ENCODE assay signal across 9 cellular contexts in genomic region chr3:100634493-100635272, GRCh38. TPM values are rescaled to one million over a fixed set of nuclear protein-coding genes. Genes with fewer than 3 reads are reported as not detected.
DNase-seq lines count a peak whose midpoint lies in the region; ATAC-seq and TF ChIP-seq lines count a peak whose summit lies in the region.
"Had no signal": no experiment of that assay in that cellular context is flagged by ENCODE, and none has a peak within 500 bp of the region (broad histone marks: within the 10 kb centered on the region; RNA-seq: fewer than 3 reads in every experiment).

No MANE protein-coding gene starts in this region.

- no peaks in the 10 kb centered on the region for H3K27me3 ChIP-seq in right lobe of liver

- intact Hi-C loops in activated T-helper 2 cell treated with anti-CD3 and anti-CD28 coated beads, Interferon-gamma antibody, Interleukin-2, Interleukin-4, amounts not matched to agents 10 μg/mL and 5 μg/mL and 100 μg/mL, durations not matched to agents 14 hours and 24 hours and 36 hours (cut with micrococcal nuclease) = loop anchor here (5.0 kb wide), 1 partner anchor 172 kb away; no protein-coding TSS in a partner anchor
- intact Hi-C loops in right lobe of liver (cut with DNase I) = no loop called here

- no peak overlapping the region for H3K4me3 Mint-ChIP-seq in activated T-helper 2 cell treated with anti-CD3 and anti-CD28 coated beads, Interferon-gamma antibody, Interleukin-2, Interleukin-4, amounts not matched to agents 10 μg/mL and 5 μg/mL and 100 μg/mL, durations not matched to agents 14 hours and 24 hours and 36 hours (ENCODE audit: low read depth)
- H3K4me3 Mint-ChIP-seq: CD4-positive, alpha-beta T cell had no signal

- no peak for TF ChIP-seq POLR2A in right lobe of liver (IDR thresholded peaks at IDR 0.05)

- H3K4me1 Mint-ChIP-seq in activated T-helper 2 cell treated with anti-CD3 and anti-CD28 coated beads, Interferon-gamma antibody, Interleukin-2, Interleukin-4, amounts not matched to agents 10 μg/mL and 5 μg/mL and 100 μg/mL, durations not matched to agents 14 hours and 24 hours and 36 hours (ENCODE audit: low read depth) = peaks cover 14% of the 10 kb centered on the region

- H3K9me3 Mint-ChIP-seq in activated T-helper 2 cell treated with anti-CD3 and anti-CD28 coated beads, Interferon-gamma antibody, Interleukin-2, Interleukin-4, amounts not matched to agents 10 μg/mL and 5 μg/mL and 100 μg/mL, durations not matched to agents 14 hours and 24 hours and 36 hours = no peaks in the 10 kb centered on the region
- H3K9me3 Mint-ChIP-seq: CD4-positive, alpha-beta T cell had no signal

- peaks cover 0 to 2% (median 0%) of the 10 kb centered on the region in 4 donors for H3K36me3 ChIP-seq in right lobe of liver

- H3K4me3 ChIP-seq in right lobe of liver = peak overlapping the region; percentile 12 to 47 (median 34)

- 9% methylated on average over 5 of the region's 5 CpGs for WGBS in right lobe of liver (ENCODE audit: insufficient coverage, low coverage, low lambda C conversion rate, missing lambda C conversion rate)

- DNase-seq in activated CD4-positive, alpha-beta T cell treated with anti-CD3 and anti-CD28 coated beads for 48 hours = peak; percentile 42
- no peak for DNase-seq in activated CD4-positive, alpha-beta T cell treated with anti-CD3 and anti-CD28 coated beads, Interleukin-2, amount 50 U/mL, for 4 hours
- DNase-seq in M059J (ENCODE audit: low read depth) (peak; percentile 78), right lobe of liver (peak; percentile 56 to 76 (median 71)), foreskin melanocyte (no peak), pons (ENCODE audit: low spot score) (no peak)
- peak; percentile 21 for DNase-seq in activated T-helper 2 cell treated with anti-CD3 and anti-CD28 coated beads, Interferon-gamma antibody, Interleukin-2, Interleukin-4, amounts not matched to agents 10 μg/mL and 5 μg/mL and 100 μg/mL, durations not matched to agents 14 hours and 24 hours and 36 hours (ENCODE audit: low spot score)

- H3K27me3 Mint-ChIP-seq in activated T-helper 2 cell treated with anti-CD3 and anti-CD28 coated beads, Interferon-gamma antibody, Interleukin-2, Interleukin-4, amounts not matched to agents 10 μg/mL and 5 μg/mL and 100 μg/mL, durations not matched to agents 14 hours and 24 hours and 36 hours (ENCODE audit: low read depth) = peaks cover 15% of the 10 kb centered on the region

- no peaks in the 10 kb centered on the region for H3K9me3 ChIP-seq in right lobe of liver

- no peaks in the 10 kb centered on the region for H3K36me3 Mint-ChIP-seq in activated T-helper 2 cell treated with anti-CD3 and anti-CD28 coated beads, Interferon-gamma antibody, Interleukin-2, Interleukin-4, amounts not matched to agents 10 μg/mL and 5 μg/mL and 100 μg/mL, durations not matched to agents 14 hours and 24 hours and 36 hours (ENCODE audit: low read depth)

- H3K27ac ChIP-seq in right lobe of liver = peak overlapping the region; percentile 70 to 92 (median 91)

- peak; percentile 81 to 90 (median 88) for ATAC-seq in right lobe of liver
- no peak for ATAC-seq in HG02763 (IDR thresholded peaks at IDR 0.05; ENCODE audit: unreplicated experiment)

- H3K27ac Mint-ChIP-seq in activated T-helper 2 cell treated with anti-CD3 and anti-CD28 coated beads, Interferon-gamma antibody, Interleukin-2, Interleukin-4, amounts not matched to agents 10 μg/mL and 5 μg/mL and 100 μg/mL, durations not matched to agents 14 hours and 24 hours and 36 hours = no peak overlapping the region
- H3K27ac Mint-ChIP-seq: CD4-positive, alpha-beta T cell had no signal

- H3K4me1 ChIP-seq in right lobe of liver = peaks cover 0 to 21% (median 4%) of the 10 kb centered on the region in 4 donors

- TF ChIP-seq CTCF in right lobe of liver (IDR thresholded peaks at IDR 0.05) = peak; percentile 17 to 58 (median 25)

RNA-seq across cellular contexts. Expression of gene ADGRG7, which starts 25.3 kb away (rescaled TPM):
- not detected in 2 replicates for total RNA-seq in M059J (2014; rRNA removed; shearing (Covaris generic))
- total RNA-seq in activated T-helper 2 cell treated with anti-CD3 and anti-CD28 coated beads, Interferon-gamma antibody, Interleukin-2, Interleukin-4, amounts not matched to agents 10 μg/mL and 5 μg/mL and 100 μg/mL, durations not matched to agents 14 hours and 24 hours and 36 hours = not detected in 2 replicates
- 10 to 100 TPM in 4 of 6 experiments, 1 to 10 TPM in 2; 1.9 to 27.2 (median 21.8) TPM for total RNA-seq in right lobe of liver
- total RNA-seq: CD4-positive, alpha-beta T cell had no signal

Comparison
In these comparisons a context has a peak if more than half of its experiments do, and no peak if none do; other contexts are left out.
1. DNase-seq: peak in activated CD4-positive, alpha-beta T cell treated with anti-CD3 and anti-CD28 coated beads for 48 hours (single experiment), M059J (single experiment), activated T-helper 2 cell treated with anti-CD3 and anti-CD28 coated beads, Interferon-gamma antibody, Interleukin-2, Interleukin-4, amounts not matched to agents 10 μg/mL and 5 μg/mL and 100 μg/mL, durations not matched to agents 14 hours and 24 hours and 36 hours (single experiment) and right lobe of liver (3 of 3); none in activated CD4-positive, alpha-beta T cell treated with anti-CD3 and anti-CD28 coated beads, Interleukin-2, amount 50 U/mL, for 4 hours (0 of 2), foreskin melanocyte (single experiment) and pons (single experiment).